In genomic region chr10:35614312-35614711, GRCh38 we compare ENCODE assay signal across 33 cellular contexts. TPM values are rescaled to one million over a fixed set of nuclear protein-coding genes. Genes with fewer than 3 reads are reported as not detected.
"Had no signal": no experiment of that assay in that cellular context is flagged by ENCODE, and none has a peak within 500 bp of the region (broad histone marks: within the 10 kb centered on the region; RNA-seq: fewer than 3 reads in every experiment).

No MANE protein-coding gene starts in this region.

- H3K27ac ChIP-seq: adrenal gland, body of pancreas, esophagus muscularis mucosa, foreskin keratinocyte, gastrocnemius medialis, heart left ventricle had no signal

- H3K9me3 ChIP-seq: adrenal gland, body of pancreas, esophagus muscularis mucosa, gastrocnemius medialis, heart left ventricle had no signal

- H3K27me3 ChIP-seq: adrenal gland, body of pancreas had no signal

- DNase-seq: activated CD4-positive, alpha-beta memory T cell treated with anti-CD3 and anti-CD28 coated beads for 36 hours; activated CD4-positive, alpha-beta T cell treated with anti-CD3 and anti-CD28 coated beads for 36 hours; activated CD4-positive, alpha-beta T cell treated with anti-CD3 and anti-CD28 coated beads, Interleukin-2, amount 10 ng/mL, durations not matched to agents 24 days and 14 days; activated CD4-positive, CD25-positive, alpha-beta regulatory T cell; activated CD4-positive, CD25-positive, alpha-beta regulatory T cell treated with anti-CD3 and anti-CD28 coated beads, Interleukin-2, amount 50 U/mL, for 72 hours; activated CD8-positive, alpha-beta memory T cell treated with anti-CD3 and anti-CD28 coated beads, Interleukin-2, amount 10 ng/mL, durations not matched to agents 7 days and 5 days; activated CD8-positive, alpha-beta memory T cell treated with anti-CD3 and anti-CD28 coated beads, Interleukin-2, amount 50 U/mL, for 4 hours; activated CD8-positive, alpha-beta T cell treated with anti-CD3 and anti-CD28 coated beads, Interleukin-2, amount 10 ng/mL, durations not matched to agents 7 days and 5 days; activated effector memory CD4-positive, alpha-beta T cell treated with anti-CD3 and anti-CD28 coated beads, Interleukin-2, amount 50 U/mL, for 16 hours; activated naive CD4-positive, alpha-beta T cell treated with anti-CD3 and anti-CD28 coated beads for 36 hours; activated naive CD8-positive, alpha-beta T cell treated with anti-CD3 and anti-CD28 coated beads for 36 hours; activated naive CD8-positive, alpha-beta T cell treated with anti-CD3 and anti-CD28 coated beads, Interleukin-2, amount 50 U/mL, for 24 hours; activated T-cell treated with anti-CD3 and anti-CD28 coated beads, Interleukin-2, amount 50 U/mL, for 1 hour; activated T-cell treated with anti-CD3 and anti-CD28 coated beads, Interleukin-2, amount 50 U/mL, for 48 hours; adrenal gland; amygdala; aorta; body of pancreas; effector CD8-positive, alpha-beta T cell; foreskin keratinocyte; gastrocnemius medialis; glutamatergic neuron; heart left ventricle; T-helper 17 cell; T1000 had no signal

- H3K4me3 ChIP-seq: adrenal gland, body of pancreas, esophagus muscularis mucosa, gastrocnemius medialis, heart left ventricle had no signal

- ATAC-seq: activated CD4-positive, alpha-beta T cell treated with anti-CD3 and anti-CD28 coated beads for 36 hours; activated CD8-positive, alpha-beta memory T cell treated with anti-CD3 and anti-CD28 coated beads, Interleukin-2, amount 10 ng/mL, durations not matched to agents 7 days and 5 days; activated CD8-positive, alpha-beta T cell treated with anti-CD3 and anti-CD28 coated beads, Interleukin-2, amount 10 ng/mL, durations not matched to agents 7 days and 5 days; activated naive CD8-positive, alpha-beta T cell treated with anti-CD3 and anti-CD28 coated beads, Interleukin-2, amount 50 U/mL, for 24 hours; body of pancreas; gastrocnemius medialis; T-helper 17 cell had no signal

- H3K36me3 ChIP-seq: adrenal gland, esophagus muscularis mucosa, gastrocnemius medialis, heart left ventricle had no signal

RNA-seq across cellular contexts. Expression of gene GJD4, which starts 9.2 kb away (rescaled TPM):
- total RNA-seq: activated CD4-positive, alpha-beta memory T cell treated with anti-CD3 and anti-CD28 coated beads for 36 hours; activated CD4-positive, alpha-beta T cell treated with anti-CD3 and anti-CD28 coated beads for 36 hours; activated CD4-positive, alpha-beta T cell treated with anti-CD3 and anti-CD28 coated beads, Interleukin-2, amount 10 ng/mL, durations not matched to agents 24 days and 14 days; activated CD8-positive, alpha-beta memory T cell treated with anti-CD3 and anti-CD28 coated beads for 36 hours; activated CD8-positive, alpha-beta memory T cell treated with anti-CD3 and anti-CD28 coated beads, Interleukin-2, amount 10 ng/mL, durations not matched to agents 7 days and 5 days; activated CD8-positive, alpha-beta T cell treated with anti-CD3 and anti-CD28 coated beads, Interleukin-2, amount 10 ng/mL, durations not matched to agents 7 days and 5 days; activated naive CD4-positive, alpha-beta T cell treated with anti-CD3 and anti-CD28 coated beads for 36 hours; activated naive CD8-positive, alpha-beta T cell treated with anti-CD3 and anti-CD28 coated beads for 36 hours; activated T-helper 1 cell treated with anti-CD3 and anti-CD28 coated beads, Interleukin-12 subunit alpha, Interleukin-12 subunit beta, Interleukin-2, Interleukin-4 antibody, amounts not matched to agents 30 ng/mL and 10 ng/mL and 1 ng/mL, durations not matched to agents 14 hours and 24 hours and 36 hours; activated T-helper 2 cell treated with anti-CD3 and anti-CD28 coated beads, Interferon-gamma antibody, Interleukin-2, Interleukin-4, amounts not matched to agents 10 μg/mL and 5 μg/mL and 100 μg/mL, durations not matched to agents 14 hours and 24 hours and 36 hours; adrenal gland; aorta; body of pancreas; chondrocyte; dermis microvascular lymphatic vessel endothelial cell; endothelial cell of umbilical vein; epithelial cell of proximal tubule; esophagus muscularis mucosa; foreskin keratinocyte; gastrocnemius medialis; heart left ventricle had no signal
